Comparison of ENCODE assay signal across 25 cellular contexts in genomic region chr4:3450643-3451042, GRCh38.
"Had no signal": no experiment of that assay in that cellular context is flagged by ENCODE, and none has a peak within 500 bp of the region (broad histone marks: within the 10 kb centered on the region; RNA-seq: fewer than 3 reads in every experiment).

No MANE protein-coding gene starts in this region.

- H3K36me3 ChIP-seq: adrenal gland, SJCRH30, WERI-Rb-1 had no signal

- DNase-seq: activated CD4-positive, alpha-beta T cell treated with anti-CD3 and anti-CD28 coated beads, Interleukin-2, amount 10 ng/mL, durations not matched to agents 24 days and 14 days; activated CD4-positive, alpha-beta T cell treated with anti-CD3 and anti-CD28 coated beads, Interleukin-2, amount 50 U/mL, for 4 hours; activated CD4-positive, CD25-positive, alpha-beta regulatory T cell; activated CD8-positive, alpha-beta T cell treated with anti-CD3 and anti-CD28 coated beads for 36 hours; activated gamma-delta T cell treated with Interleukin-2 at 50 U/mL for 16 hours; activated naive CD4-positive, alpha-beta T cell treated with anti-CD3 and anti-CD28 coated beads for 36 hours; activated T-cell treated with anti-CD3 and anti-CD28 coated beads, Interleukin-2, amount 50 U/mL, for 1 hour; adrenal gland; body of pancreas; caudate nucleus; Karpas-422; NCI-H1105; NCI-H1417 treated with DMSO at 0.1 percent for 48 hours; NCI-H187 treated with DMSO at 0.1 percent for 48 hours; NCI-H2081; NCI-H226; NCI-H524 treated with DMSO at 0.1 percent for 48 hours; SHP77; T1000; WERI-Rb-1 had no signal

- H3K4me3 Mint-ChIP-seq: activated CD4-positive, alpha-beta T cell treated with anti-CD3 and anti-CD28 coated beads, Interleukin-2, amount 10 ng/mL, durations not matched to agents 24 days and 14 days; activated CD8-positive, alpha-beta T cell treated with anti-CD3 and anti-CD28 coated beads for 36 hours; activated naive CD4-positive, alpha-beta T cell treated with anti-CD3 and anti-CD28 coated beads for 36 hours; activated T-helper 1 cell treated with anti-CD3 and anti-CD28 coated beads, Interleukin-12 subunit alpha, Interleukin-12 subunit beta, Interleukin-2, Interleukin-4 antibody, amounts not matched to agents 30 ng/mL and 10 ng/mL and 1 ng/mL, durations not matched to agents 14 hours and 24 hours and 36 hours had no signal

- H3K27ac ChIP-seq: body of pancreas, SK-N-MC, WERI-Rb-1 had no signal

- H3K4me1 Mint-ChIP-seq: activated CD4-positive, alpha-beta T cell treated with anti-CD3 and anti-CD28 coated beads, Interleukin-2, amount 10 ng/mL, durations not matched to agents 24 days and 14 days had no signal

- H3K4me3 ChIP-seq: adrenal gland, body of pancreas, SJCRH30, SK-N-MC had no signal

- H3K27me3 Mint-ChIP-seq: activated CD4-positive, alpha-beta T cell treated with anti-CD3 and anti-CD28 coated beads, Interleukin-2, amount 10 ng/mL, durations not matched to agents 24 days and 14 days; activated CD8-positive, alpha-beta T cell treated with anti-CD3 and anti-CD28 coated beads for 36 hours had no signal

- ATAC-seq: activated CD8-positive, alpha-beta T cell treated with anti-CD3 and anti-CD28 coated beads for 36 hours; activated naive CD4-positive, alpha-beta T cell treated with anti-CD3 and anti-CD28 coated beads, Interleukin-2, amount 50 U/mL, for 72 hours; body of pancreas; Panc1 had no signal

- H3K27ac Mint-ChIP-seq: activated CD4-positive, alpha-beta T cell treated with anti-CD3 and anti-CD28 coated beads, Interleukin-2, amount 10 ng/mL, durations not matched to agents 24 days and 14 days; activated CD8-positive, alpha-beta T cell treated with anti-CD3 and anti-CD28 coated beads for 36 hours; activated naive CD4-positive, alpha-beta T cell treated with anti-CD3 and anti-CD28 coated beads for 36 hours; activated naive CD4-positive, alpha-beta T cell treated with anti-CD3 and anti-CD28 coated beads, Interleukin-2, amount 50 U/mL, for 72 hours; activated T-helper 1 cell treated with anti-CD3 and anti-CD28 coated beads, Interleukin-12 subunit alpha, Interleukin-12 subunit beta, Interleukin-2, Interleukin-4 antibody, amounts not matched to agents 30 ng/mL and 10 ng/mL and 1 ng/mL, durations not matched to agents 14 hours and 24 hours and 36 hours had no signal
